8 cellular contexts compared by ENCODE assay signal in genomic region chr19:40284501-40285352, GRCh38. TPM values are rescaled to one million over a fixed set of nuclear protein-coding genes. Genes with fewer than 3 reads are reported as not detected.
DNase-seq lines count a peak whose midpoint lies in the region; ATAC-seq and TF ChIP-seq lines count a peak whose summit lies in the region.

Gene AKT2, minus strand, starts transcription at chr19:40285345. Its CDS starts 20,078 bp downstream, at chr19:40265267.

- H3K79me2 ChIP-seq in OCI-LY7 (ENCODE audit: insufficient read depth, low read depth, low read length) (peaks cover 50% of the 10 kb centered on the region), fibroblast of lung (ENCODE audit: control insufficient read depth, insufficient read depth, low read length) (peaks cover 52% of the 10 kb centered on the region)

- peak within 1 kb of the TSS; percentile 93 for H3K9ac ChIP-seq in fibroblast of lung (ENCODE audit: insufficient read depth, low read length)

- no peaks in the 10 kb centered on the region for H3K36me3 ChIP-seq in A673 (ENCODE audit: insufficient read depth, low read length, poor library complexity, severe bottlenecking)
- peaks cover 3% of the 10 kb centered on the region; the same call in 1 of the 2 replicates for H3K36me3 ChIP-seq in OCI-LY7 (ENCODE audit: insufficient read depth, low read length)
- peaks cover 7% of the 10 kb centered on the region for H3K36me3 ChIP-seq in fibroblast of lung (ENCODE audit: control insufficient read depth, insufficient read depth, low read length)

- H3K4me1 ChIP-seq in A673 (ENCODE audit: insufficient read depth, low read length, poor library complexity, severe bottlenecking) (peaks cover 55% of the 10 kb centered on the region), OCI-LY7 (ENCODE audit: insufficient read depth, low read length, poor library complexity, severe bottlenecking) (peaks cover 63% of the 10 kb centered on the region), fibroblast of lung (ENCODE audit: control insufficient read depth, extremely low read depth, insufficient read depth, low read length) (peaks cover 15% of the 10 kb centered on the region)

- H3K36me3 Mint-ChIP-seq in activated T-cell treated with anti-CD3 and anti-CD28 coated beads, Interleukin-2, amount 50 U/mL, for 4 hours (ENCODE audit: insufficient read depth), result no peaks in the 10 kb centered on the region
- H3K36me3 Mint-ChIP-seq in nephron progenitor cell (ENCODE audit: low read depth), result no peaks in the 10 kb centered on the region
- H3K36me3 Mint-ChIP-seq in stimulated activated naive CD8-positive, alpha-beta T cell treated with anti-CD3 and anti-CD28 coated beads, Interleukin-15, Interleukin-2, amounts not matched to agents 100 ng/mL and 50 ng/mL, for 24 hours (ENCODE audit: low read depth), result peaks cover 5% of the 10 kb centered on the region

- peak within 1 kb of the TSS; percentile 94 for H3K4me3 Mint-ChIP-seq in activated T-cell treated with anti-CD3 and anti-CD28 coated beads, Interleukin-2, amount 50 U/mL, for 4 hours
- peak within 1 kb of the TSS; percentile 95 for H3K4me3 Mint-ChIP-seq in nephron progenitor cell
- H3K4me3 Mint-ChIP-seq in stimulated activated naive CD8-positive, alpha-beta T cell treated with anti-CD3 and anti-CD28 coated beads, Interleukin-15, Interleukin-2, amounts not matched to agents 100 ng/mL and 50 ng/mL, for 24 hours, result peak within 1 kb of the TSS; percentile 95

- H3K4me2 ChIP-seq in OCI-LY7 (ENCODE audit: low read length), result peak within 1 kb of the TSS; percentile 93
- H3K4me2 ChIP-seq in fibroblast of lung (ENCODE audit: extremely low read depth, insufficient read depth, low read length), result peak within 1 kb of the TSS; percentile 86

- H3K9me3 ChIP-seq in A673 (ENCODE audit: low read depth, low read length, poor library complexity, severe bottlenecking) (no peaks in the 10 kb centered on the region), OCI-LY7 (ENCODE audit: low read length) (no peaks in the 10 kb centered on the region), fibroblast of lung (ENCODE audit: control insufficient read depth, insufficient read depth, low read depth, low read length) (no peaks in the 10 kb centered on the region)

- no peaks in the 10 kb centered on the region for H3K9me2 ChIP-seq in OCI-LY7 (ENCODE audit: insufficient read depth, low read length)

- peak within 1 kb of the TSS; percentile 100 for H3K27ac Mint-ChIP-seq in nephron progenitor cell
- H3K27ac Mint-ChIP-seq in stimulated activated naive CD8-positive, alpha-beta T cell treated with anti-CD3 and anti-CD28 coated beads, Interleukin-15, Interleukin-2, amounts not matched to agents 100 ng/mL and 50 ng/mL, for 24 hours, result peak within 1 kb of the TSS; percentile 99

- H3K4me3 ChIP-seq in A673 (ENCODE audit: low read depth, low read length, poor library complexity, severe bottlenecking) (peak within 1 kb of the TSS; percentile 86), OCI-LY7 (ENCODE audit: low read depth, low read length, poor library complexity, severe bottlenecking) (peak within 1 kb of the TSS; percentile 85), fibroblast of lung (replicated peaks in 1 of 4; ENCODE audit: control extremely low read depth in 1 of 4, insufficient read depth in 1 of 4, low read depth in 3 of 4, low read length in 4 of 4) (peak within 1 kb of the TSS; percentile 73 to 92 (median 86))

- H3K27me3 ChIP-seq in A673 (replicated peaks; ENCODE audit: insufficient read depth, low read depth, low read length, poor library complexity) (no peaks in the 10 kb centered on the region), fibroblast of lung (ENCODE audit: control insufficient read depth, insufficient read depth, low read length) (no peaks in the 10 kb centered on the region)

- ATAC-seq in GM18873 (IDR thresholded peaks at IDR 0.05; ENCODE audit: low FRiP score, unreplicated experiment) (peak; percentile 10), HG03103 (IDR thresholded peaks at IDR 0.05; ENCODE audit: low read depth, unreplicated experiment) (peak; percentile 13)
- ATAC-seq in activated T-cell treated with anti-CD3 and anti-CD28 coated beads, Interleukin-2, amount 50 U/mL, for 4 hours, result peak; percentile 55 to 58

- DNase-seq in A673 (ENCODE audit: low spot score) (peak; percentile 91), OCI-LY7 (ENCODE audit: low spot score) (peak; percentile 92), fibroblast of lung (ENCODE audit: low read depth in 2 of 2) (peak; percentile 49 to 62), nephron progenitor cell (peak; percentile 90)
- peak; percentile 73 for DNase-seq in activated T-cell treated with anti-CD3 and anti-CD28 coated beads, Interleukin-2, amount 50 U/mL, for 4 hours

- CTCF ChIA-PET in A673 (lab: Charles Lee), result interaction anchor here (0.6 to 1.5 kb wide), 2 partner anchors 20 to 403 kb away, joined by 3 to 13 read pairs; no protein-coding TSS in a partner anchor
- CTCF ChIA-PET in OCI-LY7 (lab: Charles Lee; ENCODE audit: unreplicated experiment), result interaction anchor here (0.6 kb wide), 2 partner anchors 11 to 265 kb away, joined by 3 to 9 read pairs; no protein-coding TSS in a partner anchor

- peaks cover 51% of the 10 kb centered on the region for H3K4me1 Mint-ChIP-seq in activated T-cell treated with anti-CD3 and anti-CD28 coated beads, Interleukin-2, amount 50 U/mL, for 4 hours (ENCODE audit: low read depth)
- H3K4me1 Mint-ChIP-seq in nephron progenitor cell, result peaks cover 68% of the 10 kb centered on the region
- peaks cover 59% of the 10 kb centered on the region for H3K4me1 Mint-ChIP-seq in stimulated activated naive CD8-positive, alpha-beta T cell treated with anti-CD3 and anti-CD28 coated beads, Interleukin-15, Interleukin-2, amounts not matched to agents 100 ng/mL and 50 ng/mL, for 24 hours (ENCODE audit: low read depth)

- no peaks in the 10 kb centered on the region for H3K9me3 Mint-ChIP-seq in activated T-cell treated with anti-CD3 and anti-CD28 coated beads, Interleukin-2, amount 50 U/mL, for 4 hours
- no peaks in the 10 kb centered on the region for H3K9me3 Mint-ChIP-seq in nephron progenitor cell
- H3K9me3 Mint-ChIP-seq in stimulated activated naive CD8-positive, alpha-beta T cell treated with anti-CD3 and anti-CD28 coated beads, Interleukin-15, Interleukin-2, amounts not matched to agents 100 ng/mL and 50 ng/mL, for 24 hours, result no peaks in the 10 kb centered on the region

- TF ChIP-seq CTCF in A673 (conservative IDR thresholded peaks at IDR 0.05; ENCODE audit: low read depth, low read length) (no peak), OCI-LY7 (conservative IDR thresholded peaks at IDR 0.05; ENCODE audit: low read length) (no peak), fibroblast of lung (conservative IDR thresholded peaks at IDR 0.05 in 1 of 2, IDR thresholded peaks at IDR 0.05 in 1 of 2; ENCODE audit: low read depth in 1 of 2, low read length in 2 of 2) (no peak), nephron progenitor cell (IDR thresholded peaks at IDR 0.05) (no peak)

- H3K27me3 Mint-ChIP-seq in activated T-cell treated with anti-CD3 and anti-CD28 coated beads, Interleukin-2, amount 50 U/mL, for 4 hours (ENCODE audit: low read depth), result no peaks in the 10 kb centered on the region
- H3K27me3 Mint-ChIP-seq in nephron progenitor cell (ENCODE audit: low read depth, poor library complexity), result peaks cover 3% of the 10 kb centered on the region
- H3K27me3 Mint-ChIP-seq in stimulated activated naive CD8-positive, alpha-beta T cell treated with anti-CD3 and anti-CD28 coated beads, Interleukin-15, Interleukin-2, amounts not matched to agents 100 ng/mL and 50 ng/mL, for 24 hours, result no peaks in the 10 kb centered on the region

- H3K27ac ChIP-seq in A673 (ENCODE audit: low read depth, low read length, poor library complexity, severe bottlenecking) (peak within 1 kb of the TSS; percentile 86), OCI-LY7 (ENCODE audit: low read depth, low read length, poor library complexity, severe bottlenecking) (peak within 1 kb of the TSS; percentile 94), fibroblast of lung (ENCODE audit: insufficient read depth, low read length) (peak within 1 kb of the TSS; percentile 86)

- H4K20me1 ChIP-seq in OCI-LY7 (ENCODE audit: insufficient read depth, low read length), result no peaks in the 10 kb centered on the region
- no peaks in the 10 kb centered on the region for H4K20me1 ChIP-seq in fibroblast of lung (ENCODE audit: control insufficient read depth, extremely low read depth, insufficient read depth, low read length)

- BruUV-seq in A673 (replicated peaks; lab: Mats Ljungman, UMichigan) (no TSS peak), OCI-LY7 (replicated peaks; lab: Mats Ljungman, UMichigan) (no TSS peak)

- intact Hi-C loops in A673 (cut with micrococcal nuclease; ENCODE audit: unreplicated experiment) (loop anchor here (10.0 kb wide), 1 partner anchor 140 kb away; no protein-coding TSS in a partner anchor), OCI-LY7 (cut with micrococcal nuclease; ENCODE audit: unreplicated experiment) (loop anchor here (5.0 to 10.0 kb wide), 4 partner anchors 63 to 320 kb away; partner anchors contain the start of genes C19orf47, LTBP4, PLD3 and SERTAD1)

- H2AFZ ChIP-seq in OCI-LY7 (ENCODE audit: low read length) (peak within 1 kb of the TSS; percentile 47), fibroblast of lung (ENCODE audit: low read length) (peak within 1 kb of the TSS; percentile 40)

- POLR2A ChIA-PET in A673 (lab: Charles Lee; ENCODE audit: low non-redundant PET), result interaction anchor here (0.6 kb wide), 2 partner anchors 314 to 315 kb away, joined by 5 to 13 read pairs; no protein-coding TSS in a partner anchor
- POLR2A ChIA-PET in OCI-LY7 (lab: Charles Lee), result interaction anchor here (0.6 to 2.0 kb wide), 2 partner anchors 19 to 95 kb away, joined by 4 to 5 read pairs; no protein-coding TSS in a partner anchor

RNA-seq across cellular contexts. Expression of gene AKT2, which starts in this region (rescaled TPM):
- total RNA-seq in A673 (2021) (146 and 151 TPM in 2 replicates), OCI-LY7 (2022) (192 and 197 TPM in 2 replicates), fibroblast of lung (58.3 and 76.0 TPM in 2 replicates)
- 97.8 and 116 TPM in 2 replicates for total RNA-seq in OCI-LY7 (2014; rRNA removed; shearing (Covaris generic))
- total RNA-seq in activated T-cell treated with anti-CD3 and anti-CD28 coated beads, Interleukin-2, amount 50 U/mL, for 4 hours, result 100 to 1,000 TPM; 147 to 158 (median 151) TPM
- 81.5 and 104 TPM in 2 replicates for polyA plus RNA-seq in fibroblast of lung
- polyA plus RNA-seq in fibroblast of lung (2012), result 99.0 and 115 TPM in 2 replicates
- polyA minus RNA-seq in fibroblast of lung (ENCODE audit: low replicate concordance), result 333 and 352 TPM in 2 replicates

Comparison
In these comparisons a context has a peak if more than half of its experiments do, and no peak if none do; other contexts are left out.
1. Peak in every context shown above with its lines: DNase-seq, ATAC-seq, H3K4me3 ChIP-seq and H3K27ac ChIP-seq.